1 cellular context compared by ENCODE assay signal in the genomic region with DNA sequence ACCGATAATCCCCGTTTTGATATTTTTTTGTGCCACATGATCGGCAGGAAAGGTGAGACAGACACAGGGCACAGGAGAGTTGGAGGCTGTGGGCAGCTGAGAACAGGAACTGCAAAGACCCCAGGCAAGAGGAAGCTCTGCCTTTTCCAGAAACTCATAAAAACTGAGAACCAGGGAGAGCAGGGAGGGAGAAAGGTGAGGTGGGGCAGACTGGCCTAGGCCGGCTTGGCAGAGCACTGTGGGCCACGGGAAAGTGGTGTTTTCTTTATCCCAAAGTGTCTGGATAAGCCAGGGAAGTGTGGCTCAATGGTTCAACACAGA.
TF ChIP-seq lines count a peak whose summit lies in the region.

No MANE protein-coding gene starts in this region.

TF ChIP-seq in HepG2, 621 proteins besides CTCF, POLR2A, EP300 and RAD21 (continued from another document):
- TF ChIP-seq, protein P1, sequence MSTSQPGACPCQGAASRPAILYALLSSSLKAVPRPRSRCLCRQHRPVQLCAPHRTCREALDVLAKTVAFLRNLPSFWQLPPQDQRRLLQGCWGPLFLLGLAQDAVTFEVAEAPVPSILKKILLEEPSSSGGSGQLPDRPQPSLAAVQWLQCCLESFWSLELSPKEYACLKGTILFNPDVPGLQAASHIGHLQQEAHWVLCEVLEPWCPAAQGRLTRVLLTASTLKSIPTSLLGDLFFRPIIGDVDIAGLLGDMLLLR (CRISPR knock-in tag; IDR thresholded peaks at IDR 0.05) = no peak
- no peak for TF ChIP-seq ZKSCAN8 (CRISPR knock-in tag; IDR thresholded peaks at IDR 0.05; ENCODE audit: borderline replicate concordance)
- TF ChIP-seq, protein P2, sequence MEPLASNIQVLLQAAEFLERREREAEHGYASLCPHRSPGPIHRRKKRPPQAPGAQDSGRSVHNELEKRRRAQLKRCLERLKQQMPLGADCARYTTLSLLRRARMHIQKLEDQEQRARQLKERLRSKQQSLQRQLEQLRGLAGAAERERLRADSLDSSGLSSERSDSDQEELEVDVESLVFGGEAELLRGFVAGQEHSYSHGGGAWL (CRISPR knock-in tag; IDR thresholded peaks at IDR 0.05) = no peak
- TF ChIP-seq XRCC5 (optimal IDR thresholded peaks at IDR 0.05; ENCODE audit: low read length) = no peak
- no peak for TF ChIP-seq MAF1 (CRISPR knock-in tag; IDR thresholded peaks at IDR 0.05; ENCODE audit: borderline replicate concordance)
